15 cellular contexts compared by ENCODE assay signal in genomic region chr13:40204246-40204645, GRCh38.
DNase-seq lines count a peak whose midpoint lies in the region; ATAC-seq, FAIRE-seq and TF ChIP-seq lines count a peak whose summit lies in the region.
"Had no signal": no experiment of that assay in that cellular context is flagged by ENCODE, and none has a peak within 500 bp of the region (broad histone marks: within the 10 kb centered on the region; RNA-seq: fewer than 3 reads in every experiment).

No MANE protein-coding gene starts in this region.

- no peaks in the 10 kb centered on the region for H3K27me3 Mint-ChIP-seq in stimulated activated naive CD8-positive, alpha-beta T cell treated with anti-CD3 and anti-CD28 coated beads, Interleukin-15, Interleukin-2, amounts not matched to agents 100 ng/mL and 50 ng/mL, for 24 hours
- H3K27me3 Mint-ChIP-seq in stimulated activated naive CD8-positive, alpha-beta T cell treated with anti-CD3 and anti-CD28 coated beads, Interleukin-15, amount 100 ng/mL, for 72 hours: no peaks in the 10 kb centered on the region
- H3K27me3 Mint-ChIP-seq in activated B cell treated with CpG ODN at 0.5 μM for 24 hours: no peaks in the 10 kb centered on the region
- no peaks in the 10 kb centered on the region for H3K27me3 Mint-ChIP-seq in stimulated activated naive B cell treated with anti-CD40 and anti-IgM and Interleukin-4, amounts not matched to agents 10 μg/mL and 1 μg/mL and 100 μg/mL, for 72 hours

- CTCF ChIA-PET in activated B cell treated with CpG ODN at 0.5 μM for 24 hours (lab: Charles Lee): interaction anchor here (0.8 to 1.3 kb wide), 3 partner anchors 135 to 465 kb away, joined by 3 to 4 read pairs (median 3); no protein-coding TSS in a partner anchor

- peaks cover 74% of the 10 kb centered on the region for H3K4me1 Mint-ChIP-seq in stimulated activated naive CD8-positive, alpha-beta T cell treated with anti-CD3 and anti-CD28 coated beads, Interleukin-15, Interleukin-2, amounts not matched to agents 100 ng/mL and 50 ng/mL, for 24 hours (ENCODE audit: low read depth)
- H3K4me1 Mint-ChIP-seq in stimulated activated naive CD8-positive, alpha-beta T cell treated with anti-CD3 and anti-CD28 coated beads, Interleukin-15, amount 100 ng/mL, for 72 hours: peaks cover 48% of the 10 kb centered on the region
- peaks cover 79% of the 10 kb centered on the region for H3K4me1 Mint-ChIP-seq in activated B cell treated with CpG ODN at 0.5 μM for 24 hours
- peaks cover 59 to 68% of the 10 kb centered on the region in 2 donors for H3K4me1 Mint-ChIP-seq in stimulated activated naive B cell treated with anti-CD40 and anti-IgM and Interleukin-4, amounts not matched to agents 10 μg/mL and 1 μg/mL and 100 μg/mL, for 72 hours

- FAIRE-seq in GM12892 (lab: Jason Lieb, UNC): peak; percentile 64
- FAIRE-seq: H1 had no signal

- no peak for TF ChIP-seq CTCF in activated B cell treated with CpG ODN at 0.5 μM for 24 hours (IDR thresholded peaks at IDR 0.05)

- intact Hi-C loops in activated B cell treated with CpG ODN at 0.5 μM for 24 hours (cut with micrococcal nuclease) (no loop called here), sciatic nerve (cut with DNase I) (no loop called here)

- POLR2A ChIA-PET in activated B cell treated with CpG ODN at 0.5 μM for 24 hours (lab: Charles Lee): interaction anchor here (0.5 to 1.9 kb wide), 4 partner anchors 14 to 480 kb away, joined by 3 to 8 read pairs (median 6); no protein-coding TSS in a partner anchor

- no peak for ATAC-seq in stimulated activated naive CD8-positive, alpha-beta T cell treated with anti-CD3 and anti-CD28 coated beads, Interleukin-15, amount 100 ng/mL, for 72 hours
- ATAC-seq in activated B cell treated with CpG ODN at 0.5 μM for 24 hours (ENCODE audit: low read depth): no peak
- no peak for ATAC-seq in stimulated activated naive B cell treated with anti-CD40 and anti-IgM and Interleukin-4, amounts not matched to agents 10 μg/mL and 1 μg/mL and 100 μg/mL, for 72 hours (replicated peaks)
- ATAC-seq in sciatic nerve: no peak
- ATAC-seq in HG03108 (IDR thresholded peaks at IDR 0.05; ENCODE audit: unreplicated experiment): no peak

- peak overlapping the region; percentile 13 for H3K27ac Mint-ChIP-seq in stimulated activated naive CD8-positive, alpha-beta T cell treated with anti-CD3 and anti-CD28 coated beads, Interleukin-15, Interleukin-2, amounts not matched to agents 100 ng/mL and 50 ng/mL, for 24 hours
- no peak overlapping the region for H3K27ac Mint-ChIP-seq in stimulated activated naive CD8-positive, alpha-beta T cell treated with anti-CD3 and anti-CD28 coated beads, Interleukin-15, amount 100 ng/mL, for 72 hours
- H3K27ac Mint-ChIP-seq in activated B cell treated with CpG ODN at 0.5 μM for 24 hours: peak overlapping the region; percentile 42
- peak overlapping the region; percentile 65 for H3K27ac Mint-ChIP-seq in stimulated activated naive B cell treated with anti-CD40 and anti-IgM and Interleukin-4, amounts not matched to agents 10 μg/mL and 1 μg/mL and 100 μg/mL, for 72 hours

- no peak for DNase-seq in stimulated activated naive CD8-positive, alpha-beta T cell treated with anti-CD3 and anti-CD28 coated beads, Interleukin-15, amount 100 ng/mL, for 72 hours
- DNase-seq in GM12892 (ENCODE audit: insufficient read length): no peak
- no peak for DNase-seq in activated B cell treated with CpG ODN at 0.5 μM for 24 hours
- no peak for DNase-seq in stimulated activated naive B cell treated with anti-CD40 and anti-IgM and Interleukin-4, amounts not matched to agents 10 μg/mL and 1 μg/mL and 100 μg/mL, for 72 hours
- DNase-seq in NOMO-1 (lab: John Stamatoyannopoulos, UW; ENCODE audit: unreplicated experiment in 2 of 2): no peak
- DNase-seq in sciatic nerve (ENCODE audit: low spot score): no peak
- DNase-seq: COR-L47, GDM1, NCI-H1436, NCI-H1930, NCI-H446 treated with DMSO at 0.1 percent for 48 hours, SHP77 had no signal

- no peak overlapping the region for H3K4me3 Mint-ChIP-seq in stimulated activated naive CD8-positive, alpha-beta T cell treated with anti-CD3 and anti-CD28 coated beads, Interleukin-15, Interleukin-2, amounts not matched to agents 100 ng/mL and 50 ng/mL, for 24 hours
- no peak overlapping the region for H3K4me3 Mint-ChIP-seq in stimulated activated naive CD8-positive, alpha-beta T cell treated with anti-CD3 and anti-CD28 coated beads, Interleukin-15, amount 100 ng/mL, for 72 hours
- H3K4me3 Mint-ChIP-seq in activated B cell treated with CpG ODN at 0.5 μM for 24 hours: no peak overlapping the region
- no peak overlapping the region for H3K4me3 Mint-ChIP-seq in stimulated activated naive B cell treated with anti-CD40 and anti-IgM and Interleukin-4, amounts not matched to agents 10 μg/mL and 1 μg/mL and 100 μg/mL, for 72 hours

- H3K9me3 Mint-ChIP-seq in stimulated activated naive CD8-positive, alpha-beta T cell treated with anti-CD3 and anti-CD28 coated beads, Interleukin-15, Interleukin-2, amounts not matched to agents 100 ng/mL and 50 ng/mL, for 24 hours: peaks cover 10% of the 10 kb centered on the region
- H3K9me3 Mint-ChIP-seq in stimulated activated naive CD8-positive, alpha-beta T cell treated with anti-CD3 and anti-CD28 coated beads, Interleukin-15, amount 100 ng/mL, for 72 hours: peaks cover 13 to 26% of the 10 kb centered on the region in 2 donors
- no peaks in the 10 kb centered on the region for H3K9me3 Mint-ChIP-seq in activated B cell treated with CpG ODN at 0.5 μM for 24 hours
- H3K9me3 Mint-ChIP-seq in stimulated activated naive B cell treated with anti-CD40 and anti-IgM and Interleukin-4, amounts not matched to agents 10 μg/mL and 1 μg/mL and 100 μg/mL, for 72 hours: peaks cover 9 to 11% of the 10 kb centered on the region in 2 donors

- H3K36me3 Mint-ChIP-seq in stimulated activated naive CD8-positive, alpha-beta T cell treated with anti-CD3 and anti-CD28 coated beads, Interleukin-15, Interleukin-2, amounts not matched to agents 100 ng/mL and 50 ng/mL, for 24 hours (ENCODE audit: low read depth): peaks cover 20% of the 10 kb centered on the region
- H3K36me3 Mint-ChIP-seq in activated B cell treated with CpG ODN at 0.5 μM for 24 hours (ENCODE audit: low read depth): peaks cover 2% of the 10 kb centered on the region
- peaks cover 14 to 22% of the 10 kb centered on the region in 2 donors for H3K36me3 Mint-ChIP-seq in stimulated activated naive B cell treated with anti-CD40 and anti-IgM and Interleukin-4, amounts not matched to agents 10 μg/mL and 1 μg/mL and 100 μg/mL, for 72 hours

- no peak for TF ChIP-seq POLR2A in GM12892 (IDR thresholded peaks at IDR 0.05; ENCODE audit: low read depth, low read length)

Comparison
In these comparisons a context has a peak if more than half of its experiments do, and no peak if none do; other contexts are left out.
1. H3K27ac Mint-ChIP-seq: peak in stimulated activated naive CD8-positive, alpha-beta T cell treated with anti-CD3 and anti-CD28 coated beads, Interleukin-15, Interleukin-2, amounts not matched to agents 100 ng/mL and 50 ng/mL, for 24 hours (single experiment), activated B cell treated with CpG ODN at 0.5 μM for 24 hours (single experiment) and stimulated activated naive B cell treated with anti-CD40 and anti-IgM and Interleukin-4, amounts not matched to agents 10 μg/mL and 1 μg/mL and 100 μg/mL, for 72 hours (single experiment); none in stimulated activated naive CD8-positive, alpha-beta T cell treated with anti-CD3 and anti-CD28 coated beads, Interleukin-15, amount 100 ng/mL, for 72 hours (0 of 2).